In the genomic region with DNA sequence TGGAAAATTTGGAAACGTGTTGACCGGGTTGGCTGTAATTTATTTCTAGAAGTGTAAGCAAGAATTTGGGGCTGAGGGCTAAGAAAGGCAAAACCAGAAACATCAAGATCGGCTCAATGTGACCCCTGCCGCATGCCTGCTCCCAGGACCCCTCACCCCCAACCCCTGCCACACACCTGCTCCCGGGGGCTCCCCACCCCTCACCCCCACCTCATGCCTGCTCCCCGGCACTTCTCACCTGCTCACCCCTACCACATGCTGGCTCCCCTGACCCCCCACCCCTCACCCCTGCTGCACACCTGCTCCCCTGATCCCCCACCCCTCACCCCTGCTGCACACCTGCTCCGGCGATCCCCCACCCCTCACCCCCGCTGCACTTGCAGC, we compare ENCODE assay signal across 1 cellular context.
TF ChIP-seq lines count a peak whose summit lies in the region.

No MANE protein-coding gene starts in this region.

TF ChIP-seq in H1, 55 proteins besides CTCF, POLR2A, EP300 and RAD21:
- no peak for TF ChIP-seq TAF1 (IDR thresholded peaks at IDR 0.05; ENCODE audit: low read depth, low read length)
- no peak for TF ChIP-seq PHF8 (conservative IDR thresholded peaks at IDR 0.05; ENCODE audit: low read depth, low read length)
- TF ChIP-seq, protein P1, sequence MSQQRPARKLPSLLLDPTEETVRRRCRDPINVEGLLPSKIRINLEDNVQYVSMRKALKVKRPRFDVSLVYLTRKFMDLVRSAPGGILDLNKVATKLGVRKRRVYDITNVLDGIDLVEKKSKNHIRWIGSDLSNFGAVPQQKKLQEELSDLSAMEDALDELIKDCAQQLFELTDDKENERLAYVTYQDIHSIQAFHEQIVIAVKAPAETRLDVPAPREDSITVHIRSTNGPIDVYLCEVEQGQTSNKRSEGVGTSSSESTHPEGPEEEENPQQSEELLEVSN (IDR thresholded peaks at IDR 0.05): no peak
- no peak for TF ChIP-seq JUN (IDR thresholded peaks at IDR 0.05; ENCODE audit: low read depth, low read length)
- TF ChIP-seq BCL11A (IDR thresholded peaks at IDR 0.05; ENCODE audit: low read depth in 2 of 2, low read length in 2 of 2): no peak
- no peak for TF ChIP-seq SP4 (IDR thresholded peaks at IDR 0.05; ENCODE audit: low read length)
- TF ChIP-seq SAP30 (IDR thresholded peaks at IDR 0.05; ENCODE audit: insufficient read depth, insufficient replicate concordance, low read length): no peak
- TF ChIP-seq CREB1 (IDR thresholded peaks at IDR 0.05): no peak
- no peak for TF ChIP-seq SRF (IDR thresholded peaks at IDR 0.05; ENCODE audit: low read depth, low read length)
- TF ChIP-seq TBP (IDR thresholded peaks at IDR 0.05; ENCODE audit: low read depth, low read length): no peak
- no peak for TF ChIP-seq POLR2AphosphoS5 (IDR thresholded peaks at IDR 0.05; ENCODE audit: low read depth, low read length)
TF ChIP-seq in H1: peak in this region for 0.
